ENCODE assay signal across 16 cellular contexts in genomic region chrX:135530097-135530496, GRCh38. TPM values are rescaled to one million over a fixed set of nuclear protein-coding genes. Genes with fewer than 3 reads are reported as not detected.
A peak's percentile ranks its signal among the peaks of the same experiment; 100 is the strongest.
DNase-seq lines count a peak whose midpoint lies in the region; ATAC-seq, FAIRE-seq and TF ChIP-seq lines count a peak whose summit lies in the region.
"Had no signal": no experiment of that assay in that cellular context is flagged by ENCODE, and none has a peak within 500 bp of the region (broad histone marks: within the 10 kb centered on the region; RNA-seq: fewer than 3 reads in every experiment).

No MANE protein-coding gene starts in this region.

- 0 out of 2 replicates have a peak, but pooled peaks cover 2% of the 10 kb centered on the region for H3K79me2 ChIP-seq in DND-41 (ENCODE audit: insufficient read depth, low read length)
- no peaks in the 10 kb centered on the region; the same call in 1 of the 2 replicates for H3K79me2 ChIP-seq in GM12878 (ENCODE audit: control insufficient read depth, insufficient read depth, low read length)
- no peaks in the 10 kb centered on the region for H3K79me2 ChIP-seq in osteoblast (ENCODE audit: insufficient read depth, low read length)

- CTCF ChIA-PET in GM12878 (lab: Yijun Ruan, JAX): interaction anchor here (1.0 to 3.0 kb wide), 2 partner anchors 8 to 14 kb away, joined by 3 to 11 read pairs; partner anchors contain the start of gene INTS6L
- CTCF ChIA-PET in HEK293T (lab: Yijun Ruan, JAX): interaction anchor here (1.2 kb wide), 1 partner anchor 15 kb away, joined by 3 read pairs; no protein-coding TSS in a partner anchor

- TF ChIP-seq CTCF in DND-41 (IDR thresholded peaks at IDR 0.05; ENCODE audit: borderline replicate concordance, extremely low read depth, low read length, poor library complexity, severe bottlenecking): peak; percentile 4
- no peak for TF ChIP-seq CTCF in GM12878 (IDR thresholded peaks at IDR 0.05 in 2 of 3, conservative IDR thresholded peaks at IDR 0.05 in 1 of 3; ENCODE audit: control insufficient read depth in 2 of 3, extremely low read depth in 1 of 3, insufficient read depth in 1 of 3, low read depth in 3 of 3, low read length in 3 of 3)
- TF ChIP-seq CTCF in osteoblast (IDR thresholded peaks at IDR 0.05; ENCODE audit: extremely low read depth, low read depth, low read length): no peak

- H3K27ac ChIP-seq in DND-41 (ENCODE audit: low read length): no peak overlapping the region
- no peak overlapping the region for H3K27ac ChIP-seq in GM12878 (ENCODE audit: control insufficient read depth, insufficient read depth)
- H3K27ac ChIP-seq in osteoblast (ENCODE audit: low read depth, low read length): no peak overlapping the region
- H3K27ac ChIP-seq: C4-2B, HL-60 had no signal

- DNase-seq in DND-41 (no peak), NAMALWA (ENCODE audit: low spot score) (peak; percentile 7), GM12878 (ENCODE audit: low read depth, low spot score) (no peak), osteoblast (ENCODE audit: insufficient read length, low spot score, missing footprints) (peak; percentile 58), HEK293T (ENCODE audit: extremely low spot score) (no peak)
- DNase-seq: CD4-positive, alpha-beta memory T cell; DMS153; DMS79; GF-D8; H9 had no signal

- 88% methylated on average over 1 of the region's 1 CpG for WGBS in GM12878 (ENCODE audit: insufficient coverage, insufficient replicate concordance, low lambda C conversion rate, missing lambda C conversion rate)

- H3K9me3 ChIP-seq in DND-41 (ENCODE audit: insufficient read depth, low read length, severe bottlenecking) (no peaks in the 10 kb centered on the region), GM12878 (replicated peaks; ENCODE audit: control insufficient read depth, insufficient read depth, low read length) (no peaks in the 10 kb centered on the region), osteoblast (ENCODE audit: low read depth, low read length) (no peaks in the 10 kb centered on the region)

- no peak for TF ChIP-seq POLR2A in GM12878 (IDR thresholded peaks at IDR 0.05; ENCODE audit: low read depth, low read length)

- POLR2A ChIA-PET in GM12878 (lab: Charles Lee) (interaction anchor here (0.5 kb wide), 1 partner anchor 42 kb away, joined by 3 read pairs; no protein-coding TSS in a partner anchor), HEK293T (lab: Yijun Ruan, JAX) (no interaction called here)

- H4K20me1 ChIP-seq in DND-41 (ENCODE audit: insufficient read depth, low read length): no peaks in the 10 kb centered on the region
- no peaks in the 10 kb centered on the region for H4K20me1 ChIP-seq in GM12878 (ENCODE audit: control insufficient read depth, insufficient read depth)
- H4K20me1 ChIP-seq in osteoblast (ENCODE audit: insufficient read depth, low read length): no peaks in the 10 kb centered on the region

- H3K4me2 ChIP-seq in DND-41 (ENCODE audit: insufficient read depth, low read length): no peak overlapping the region
- H3K4me2 ChIP-seq in GM12878 (ENCODE audit: control insufficient read depth, insufficient read depth): no peak overlapping the region
- H3K4me2 ChIP-seq in osteoblast (ENCODE audit: insufficient read depth, low read length): no peak overlapping the region

- SMC1A ChIA-PET in GM12878 (lab: Charles Lee; ENCODE audit: uncharacterized antibody, unreplicated experiment): interaction anchor here (1.0 to 1.7 kb wide), 2 partner anchors 8 to 42 kb away, joined by 3 to 6 read pairs; no protein-coding TSS in a partner anchor

- intact Hi-C loops in GM12878 (cut with micrococcal nuclease; ENCODE audit: unreplicated experiment): no loop called here

- no peak for TF ChIP-seq RAD21 in GM12878 (IDR thresholded peaks at IDR 0.05; ENCODE audit: insufficient read depth, low read depth, low read length)

- no peak for TF ChIP-seq EP300 in GM12878 (IDR thresholded peaks at IDR 0.05; ENCODE audit: borderline replicate concordance in 1 of 2, control insufficient read depth in 1 of 2, low read depth in 2 of 2, low read length in 2 of 2)

- H3K36me3 ChIP-seq in DND-41 (ENCODE audit: insufficient read depth, low read length) (no peaks in the 10 kb centered on the region), GM12878 (ENCODE audit: control insufficient read depth in 2 of 2, insufficient read depth in 2 of 2, low read length in 1 of 2) (no peaks in the 10 kb centered on the region; a peak in 1 of 4 replicates), osteoblast (ENCODE audit: insufficient read depth, low read length) (no peaks in the 10 kb centered on the region)

- FAIRE-seq in GM12878 (lab: Jason Lieb, UNC): no peak
- FAIRE-seq: H1 had no signal

- H3K9ac ChIP-seq in DND-41 (ENCODE audit: low read depth, low read length): no peak overlapping the region
- H3K9ac ChIP-seq in GM12878 (ENCODE audit: control insufficient read depth, insufficient read depth, low read length): no peak overlapping the region

- H3K4me1 ChIP-seq in DND-41 (ENCODE audit: insufficient read depth, low read length): no peaks in the 10 kb centered on the region
- no peaks in the 10 kb centered on the region for H3K4me1 ChIP-seq in GM12878 (ENCODE audit: control insufficient read depth, insufficient read depth, low read length)
- H3K4me1 ChIP-seq in osteoblast (ENCODE audit: insufficient read depth, low read length): no peaks in the 10 kb centered on the region

- in situ Hi-C loops in GM12878 (cut with MboI): no loop called here

- H3K4me3 ChIP-seq in DND-41 (ENCODE audit: low read depth in 1 of 2, low read length in 2 of 2) (no peak overlapping the region), GM12878 (no peak overlapping the region), osteoblast (ENCODE audit: insufficient read depth, low read length) (no peak overlapping the region)

- H3K27me3 ChIP-seq in DND-41 (ENCODE audit: insufficient read depth, low read length, poor library complexity): no peaks in the 10 kb centered on the region
- H3K27me3 ChIP-seq in GM12878 (replicated peaks in 1 of 2; ENCODE audit: control insufficient read depth in 2 of 2, insufficient read depth in 2 of 2, low read length in 1 of 2): no peaks in the 10 kb centered on the region
- H3K27me3 ChIP-seq in osteoblast (ENCODE audit: insufficient read depth, low read length): no peaks in the 10 kb centered on the region

- no peak overlapping the region for H2AFZ ChIP-seq in DND-41 (ENCODE audit: low read depth, low read length)
- no peak overlapping the region for H2AFZ ChIP-seq in GM12878 (ENCODE audit: control insufficient read depth, low read depth, low read length)
- no peak overlapping the region for H2AFZ ChIP-seq in osteoblast (ENCODE audit: low read length)

- RAD21 ChIA-PET in GM12878 (lab: Charles Lee; ENCODE audit: unreplicated experiment): no interaction called here

- no TSS peak for BruUV-seq in GM12878 (replicated peaks; lab: Mats Ljungman, UMichigan)

- ATAC-seq in DND-41 (ENCODE audit: insufficient read depth, low read depth) (no peak), GM12878 (peak; percentile 62), GM18873 (IDR thresholded peaks at IDR 0.05; ENCODE audit: low FRiP score, unreplicated experiment) (no peak), HG03025 (IDR thresholded peaks at IDR 0.05; ENCODE audit: low FRiP score, unreplicated experiment) (no peak), HG03039 (IDR thresholded peaks at IDR 0.05; ENCODE audit: unreplicated experiment) (no peak)

TF ChIP-seq in GM12878, 131 proteins besides CTCF, POLR2A, EP300 and RAD21 (continues in another document):
- TF ChIP-seq ZZZ3 (IDR thresholded peaks at IDR 0.05; ENCODE audit: control insufficient read depth, insufficient read length, low read depth): no peak
- TF ChIP-seq SUZ12 (IDR thresholded peaks at IDR 0.05; ENCODE audit: unreplicated experiment): no peak
- TF ChIP-seq LARP7 (IDR thresholded peaks at IDR 0.05): no peak

TF ChIP-seq in HEK293T, 16 proteins besides CTCF, POLR2A, EP300 and RAD21:
- no peak for TF ChIP-seq HDGF (IDR thresholded peaks at IDR 0.05; ENCODE audit: borderline replicate concordance)

RNA-seq across cellular contexts. Expression of gene INTS6L, which starts 9.6 kb away (rescaled TPM):
- 101 and 106 TPM in 2 replicates for total RNA-seq in GM12878 (2013; cell fraction: nucleolus; rRNA removed)
- 14.1 and 16.1 TPM in 2 replicates for total RNA-seq in GM12878 (2014; rRNA removed)
- 18.7 and 20.8 TPM in 2 replicates for total RNA-seq in GM12878 (2014; rRNA removed; fragmentation: Illumina TruSeq; extraction: Trizol)
- 14.2 and 16.6 TPM in 2 replicates for total RNA-seq in GM12878 (2021)
- polyA plus RNA-seq in GM12878 (2011; ENCODE audit: low read depth): 14.5 TPM
- 84.9 and 137 TPM in 2 replicates for polyA plus RNA-seq in GM12878 (2011; rRNA removed)
- 28.7 and 29.9 TPM in 2 replicates for polyA plus RNA-seq in GM12878 (2011; cell fraction: cytosol; rRNA removed)
- 218 and 262 TPM in 2 replicates for polyA plus RNA-seq in GM12878 (2011; cell fraction: nucleus; rRNA removed)
- polyA plus RNA-seq in GM12878 (2012): 16.1 and 17.6 TPM in 2 replicates
- polyA plus RNA-seq in GM12878 (2014; fragmentation: Illumina TruSeq; extraction: Trizol): 25.1 and 34.2 TPM in 2 replicates
- polyA plus RNA-seq in GM12878 (2014; fragmentation: Nextera tagmentation; extraction: Ambion mirVana): 10 to 100 TPM in 1 of 2 experiments, 1 to 10 TPM in 1; 4.9 to 10.5 TPM
- polyA plus RNA-seq in GM12878 (2014; rRNA removed): 20.8 and 20.9 TPM in 2 replicates
- 1 to 10 TPM; 7.5 to 9.2 TPM for polyA plus RNA-seq in GM12878 (2016; fragmentation: Nextera tagmentation; extraction: Ambion mirVana)
- 41.2 and 41.6 TPM in 2 replicates for polyA minus RNA-seq in GM12878 (2011; rRNA and poly(A)+ RNA removed)
- 12.0 and 16.8 TPM in 2 replicates for polyA minus RNA-seq in GM12878 (2011; cell fraction: cytosol; rRNA and poly(A)+ RNA removed)
- polyA minus RNA-seq in GM12878 (2011; cell fraction: nucleus; rRNA and poly(A)+ RNA removed): 61.1 and 73.0 TPM in 2 replicates
- total RNA-seq in osteoblast: 4.4 and 4.7 TPM in 2 replicates

Comparison
In these comparisons a context has a peak if more than half of its experiments do, and no peak if none do; other contexts are left out.
1. DNase-seq: peak in NAMALWA (single experiment) and osteoblast (single experiment); none in DND-41 (single experiment), GM12878 (single experiment) and HEK293T (single experiment).